Comparison of ENCODE assay signal across 26 cellular contexts in the genomic region with DNA sequence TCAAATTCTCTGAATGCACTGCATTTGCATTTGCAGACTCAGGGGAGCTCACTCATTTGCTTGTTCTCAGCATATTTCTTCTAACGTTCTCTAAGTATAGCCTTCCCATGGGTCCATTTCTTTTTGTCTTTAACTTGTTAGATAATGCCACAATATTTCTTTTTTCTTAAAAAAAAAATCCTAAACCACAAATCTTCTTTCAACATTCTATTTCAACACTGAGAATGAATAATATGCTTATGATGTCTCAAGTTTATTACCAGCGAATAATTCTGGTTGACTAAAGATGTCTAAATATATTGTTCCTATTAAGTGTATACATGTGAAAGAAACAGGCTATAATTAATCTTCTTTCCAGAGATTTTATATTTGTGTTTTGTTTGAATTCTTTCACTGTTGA.
DNase-seq lines count a peak whose midpoint lies in the region; ATAC-seq and TF ChIP-seq lines count a peak whose summit lies in the region.
"Had no signal": no experiment of that assay in that cellular context is flagged by ENCODE, and none has a peak within 500 bp of the region (broad histone marks: within the 10 kb centered on the region; RNA-seq: fewer than 3 reads in every experiment).

No MANE protein-coding gene starts in this region.

- ATAC-seq in GM21786 (IDR thresholded peaks at IDR 0.05; ENCODE audit: unreplicated experiment) (no peak), GM18519 (IDR thresholded peaks at IDR 0.05; ENCODE audit: low FRiP score, unreplicated experiment) (no peak), GM21737 (IDR thresholded peaks at IDR 0.05; ENCODE audit: unreplicated experiment) (no peak)

- no peak overlapping the region for H2AFZ ChIP-seq in fibroblast of lung (ENCODE audit: low read length)
- H2AFZ ChIP-seq: hepatocyte had no signal

- H3K4me1 ChIP-seq in fibroblast of lung (ENCODE audit: control insufficient read depth, extremely low read depth, insufficient read depth, low read length) (peaks cover 5% of the 10 kb centered on the region), skeletal muscle satellite cell (ENCODE audit: control insufficient read depth, insufficient read depth, low read length) (peaks cover 12% of the 10 kb centered on the region)
- H3K4me1 ChIP-seq in CD8-positive, alpha-beta memory T cell (ENCODE audit: insufficient read depth, low read length), result no peaks in the 10 kb centered on the region

- H3K4me2 ChIP-seq in fibroblast of lung (ENCODE audit: extremely low read depth, insufficient read depth, low read length) (no peak overlapping the region), skeletal muscle satellite cell (ENCODE audit: low read length) (no peak overlapping the region)
- H3K4me2 ChIP-seq: hepatocyte had no signal

- H3K27ac Mint-ChIP-seq in CD8-positive, alpha-beta memory T cell, result no peak overlapping the region
- H3K27ac Mint-ChIP-seq: activated CD4-positive, alpha-beta T cell treated with anti-CD3 and anti-CD28 coated beads, Interleukin-2, amount 10 ng/mL, durations not matched to agents 7 days and 5 days; immature natural killer cell; natural killer cell; stimulated activated naive CD8-positive, alpha-beta T cell treated with anti-CD3 and anti-CD28 coated beads, Interleukin-15, amount 100 ng/mL, for 72 hours; T-helper 2 cell treated with Interferon-gamma antibody and Interleukin-4, amounts not matched to agents 5 μg/mL and 100 μg/mL, for 36 hours had no signal

- H3K27me3 Mint-ChIP-seq in CD8-positive, alpha-beta memory T cell, result no peaks in the 10 kb centered on the region
- H3K27me3 Mint-ChIP-seq: activated CD4-positive, alpha-beta T cell treated with anti-CD3 and anti-CD28 coated beads, Interleukin-2, amount 10 ng/mL, durations not matched to agents 7 days and 5 days; stimulated activated naive CD8-positive, alpha-beta T cell treated with anti-CD3 and anti-CD28 coated beads, Interleukin-15, amount 100 ng/mL, for 72 hours had no signal

- H3K36me3 ChIP-seq in fibroblast of lung (ENCODE audit: control insufficient read depth, insufficient read depth, low read length) (peaks cover 12% of the 10 kb centered on the region), skeletal muscle satellite cell (ENCODE audit: insufficient read depth, low read length) (peaks cover 20% of the 10 kb centered on the region)
- H3K36me3 ChIP-seq in CD8-positive, alpha-beta memory T cell (ENCODE audit: insufficient read depth, low read length), result no peaks in the 10 kb centered on the region

- H3K27me3 ChIP-seq in fibroblast of lung (ENCODE audit: control insufficient read depth, insufficient read depth, low read length) (no peaks in the 10 kb centered on the region), skeletal muscle satellite cell (ENCODE audit: control insufficient read depth, insufficient read depth, low read length) (no peaks in the 10 kb centered on the region)
- no peaks in the 10 kb centered on the region for H3K27me3 ChIP-seq in CD8-positive, alpha-beta memory T cell (ENCODE audit: insufficient read depth, low read length, poor library complexity, severe bottlenecking)
- H3K27me3 ChIP-seq: hepatocyte had no signal

- POLR2A ChIA-PET in CD8-positive, alpha-beta memory T cell (lab: Charles Lee), result no interaction called here

- H3K4me3 ChIP-seq in AG09309 (ENCODE audit: control insufficient read depth, low read depth, low read length) (no peak overlapping the region), fibroblast of lung (replicated peaks in 1 of 4; ENCODE audit: control extremely low read depth in 1 of 4, insufficient read depth in 1 of 4, low read depth in 3 of 4, low read length in 4 of 4) (no peak overlapping the region), skeletal muscle satellite cell (ENCODE audit: low read length) (no peak overlapping the region)
- no peak overlapping the region for H3K4me3 ChIP-seq in CD8-positive, alpha-beta memory T cell (ENCODE audit: low read length)
- H3K4me3 ChIP-seq: hepatocyte had no signal

- H3K27ac ChIP-seq in fibroblast of lung (ENCODE audit: insufficient read depth, low read length), result peak overlapping the region; percentile 79
- H3K27ac ChIP-seq in CD8-positive, alpha-beta memory T cell (ENCODE audit: low read depth, low read length), result no peak overlapping the region
- H3K27ac ChIP-seq: hepatocyte, VCaP had no signal

- H3K9me3 ChIP-seq in fibroblast of lung (ENCODE audit: control insufficient read depth, insufficient read depth, low read depth, low read length) (no peaks in the 10 kb centered on the region), skeletal muscle satellite cell (replicated peaks; ENCODE audit: low read length) (no peaks in the 10 kb centered on the region)
- no peaks in the 10 kb centered on the region for H3K9me3 ChIP-seq in CD8-positive, alpha-beta memory T cell (ENCODE audit: low read length)

- H3K79me2 ChIP-seq in fibroblast of lung (ENCODE audit: control insufficient read depth, insufficient read depth, low read length), result no peaks in the 10 kb centered on the region
- H3K79me2 ChIP-seq: hepatocyte had no signal

- DNase-seq in AG09309 (ENCODE audit: low read depth) (peak; percentile 14), NAMALWA (ENCODE audit: low spot score) (peak; percentile 28), fibroblast of lung (ENCODE audit: low read depth in 2 of 2) (peak in 1 of 2 donors; percentile 5)
- DNase-seq in CD8-positive, alpha-beta memory T cell, result no peak
- DNase-seq: activated CD4-positive, alpha-beta T cell treated with anti-CD3 and anti-CD28 coated beads, Interleukin-2, amount 10 ng/mL, durations not matched to agents 7 days and 5 days; activated naive CD4-positive, alpha-beta T cell treated with anti-CD3 and anti-CD28 coated beads, Interleukin-2, amount 50 U/mL, for 16 hours; caudate nucleus; dermis blood vessel endothelial cell; DMS79 treated with DMSO at 0.1 percent for 48 hours; H7; immature natural killer cell; KG1; midbrain; natural killer cell; NCI-H2171; NCI-H524; retina; stimulated activated CD4-positive, alpha-beta T cell treated with anti-CD3 and anti-CD28 coated beads, Interleukin-15, amount 100 ng/mL, for 24 hours; stimulated activated naive CD8-positive, alpha-beta T cell treated with anti-CD3 and anti-CD28 coated beads, Interleukin-15, amount 100 ng/mL, for 72 hours had no signal

- H3K9ac ChIP-seq in fibroblast of lung (ENCODE audit: insufficient read depth, low read length) (no peak overlapping the region), skeletal muscle satellite cell (ENCODE audit: low read depth, low read length) (peak overlapping the region; percentile 41)

- TF ChIP-seq CTCF in AG09309 (IDR thresholded peaks at IDR 0.05; ENCODE audit: control insufficient read depth, insufficient read depth, low read depth, low read length, missing control alignments) (no peak), fibroblast of lung (conservative IDR thresholded peaks at IDR 0.05 in 1 of 2, IDR thresholded peaks at IDR 0.05 in 1 of 2; ENCODE audit: low read depth in 1 of 2, low read length in 2 of 2) (no peak)

- CTCF ChIA-PET in CD8-positive, alpha-beta memory T cell (lab: Charles Lee), result no interaction called here

- no peak overlapping the region for H3K4me3 Mint-ChIP-seq in CD8-positive, alpha-beta memory T cell
- H3K4me3 Mint-ChIP-seq: activated CD4-positive, alpha-beta T cell treated with anti-CD3 and anti-CD28 coated beads, Interleukin-2, amount 10 ng/mL, durations not matched to agents 7 days and 5 days; immature natural killer cell; natural killer cell; stimulated activated naive CD8-positive, alpha-beta T cell treated with anti-CD3 and anti-CD28 coated beads, Interleukin-15, amount 100 ng/mL, for 72 hours; T-helper 2 cell treated with Interferon-gamma antibody and Interleukin-4, amounts not matched to agents 5 μg/mL and 100 μg/mL, for 36 hours had no signal

- peaks cover 0 to 53% (median 24%) of the 10 kb centered on the region in 3 donors for H3K36me3 Mint-ChIP-seq in CD8-positive, alpha-beta memory T cell
- H3K36me3 Mint-ChIP-seq: natural killer cell had no signal

- no peaks in the 10 kb centered on the region for H3K9me3 Mint-ChIP-seq in CD8-positive, alpha-beta memory T cell
- H3K9me3 Mint-ChIP-seq: activated CD4-positive, alpha-beta T cell treated with anti-CD3 and anti-CD28 coated beads, Interleukin-2, amount 10 ng/mL, durations not matched to agents 7 days and 5 days; immature natural killer cell; natural killer cell; stimulated activated naive CD8-positive, alpha-beta T cell treated with anti-CD3 and anti-CD28 coated beads, Interleukin-15, amount 100 ng/mL, for 72 hours; T-helper 2 cell treated with Interferon-gamma antibody and Interleukin-4, amounts not matched to agents 5 μg/mL and 100 μg/mL, for 36 hours had no signal

- H3K4me1 Mint-ChIP-seq in CD8-positive, alpha-beta memory T cell, result no peaks in the 10 kb centered on the region
- H3K4me1 Mint-ChIP-seq: immature natural killer cell; stimulated activated naive CD8-positive, alpha-beta T cell treated with anti-CD3 and anti-CD28 coated beads, Interleukin-15, amount 100 ng/mL, for 72 hours had no signal

- H4K20me1 ChIP-seq in fibroblast of lung (ENCODE audit: control insufficient read depth, extremely low read depth, insufficient read depth, low read length), result no peaks in the 10 kb centered on the region

Comparison
In these comparisons a context has a peak if more than half of its experiments do, and no peak if none do; other contexts are left out.
1. DNase-seq: peak in AG09309 (single experiment) and NAMALWA (single experiment); none in CD8-positive, alpha-beta memory T cell (0 of 5).